ENCODE assay signal across 19 cellular contexts in the genomic region with DNA sequence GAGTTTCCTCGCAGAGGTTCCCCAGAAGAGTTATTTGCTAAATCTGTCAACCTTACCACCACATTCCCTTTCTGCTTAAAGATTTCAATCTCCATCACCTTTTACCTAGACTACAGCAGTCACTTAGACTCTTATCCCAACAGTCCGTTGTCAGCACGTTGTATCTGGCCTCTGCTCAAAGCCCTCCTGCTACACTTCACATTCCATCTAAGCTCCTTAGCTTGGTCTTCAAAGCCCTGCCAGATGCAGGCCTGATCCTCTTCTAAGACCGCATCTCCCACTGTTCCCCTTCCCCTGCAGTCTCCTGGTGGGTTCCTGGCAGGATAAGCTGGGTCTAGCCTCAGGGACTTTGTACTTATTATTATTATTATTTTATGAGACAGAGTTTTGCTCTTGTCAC. TPM values are rescaled to one million over a fixed set of nuclear protein-coding genes. Genes with fewer than 3 reads are reported as not detected.
A peak's percentile ranks its signal among the peaks of the same experiment; 100 is the strongest.
DNase-seq lines count a peak whose midpoint lies in the region; ATAC-seq, FAIRE-seq and TF ChIP-seq lines count a peak whose summit lies in the region.
"Had no signal": no experiment of that assay in that cellular context is flagged by ENCODE, and none has a peak within 500 bp of the region (broad histone marks: within the 10 kb centered on the region; RNA-seq: fewer than 3 reads in every experiment).

No MANE protein-coding gene starts in this region.

- H3K36me3 ChIP-seq in HepG2 (replicated peaks in 1 of 2; ENCODE audit: control insufficient read depth in 1 of 2, insufficient read depth in 2 of 2, low read length in 2 of 2), result no peaks in the 10 kb centered on the region
- H3K36me3 ChIP-seq in right lobe of liver, result no peaks in the 10 kb centered on the region
- no peaks in the 10 kb centered on the region for H3K36me3 ChIP-seq in lower lobe of right lung
- H3K36me3 ChIP-seq in upper lobe of right lung, result no peaks in the 10 kb centered on the region
- H3K36me3 ChIP-seq in pancreas, result no peaks in the 10 kb centered on the region

- H2AFZ ChIP-seq in HepG2 (ENCODE audit: low read length), result peak overlapping the region; percentile 29

- H3K79me2 ChIP-seq in HepG2 (ENCODE audit: insufficient read depth, low read length), result no peaks in the 10 kb centered on the region

- H3K27ac ChIP-seq in HepG2 (ENCODE audit: extremely low read length, insufficient read depth, low read length) (no peak overlapping the region), right lobe of liver (no peak overlapping the region), lower lobe of right lung (no peak overlapping the region), upper lobe of right lung (no peak overlapping the region), pancreas (no peak overlapping the region)

- no peaks in the 10 kb centered on the region for H3K27me3 Mint-ChIP-seq in activated T-helper 17 cell treated with anti-CD3 and anti-CD28 coated beads, Interleukin-2, amount 50 U/mL, for 72 hours
- no peaks in the 10 kb centered on the region for H3K27me3 Mint-ChIP-seq in effector memory CD8-positive, alpha-beta T cell
- H3K27me3 Mint-ChIP-seq: CD4-positive, alpha-beta T cell had no signal

- DNase-seq in HepG2 (ENCODE audit: low spot score), result no peak
- DNase-seq in right lobe of liver, result no peak
- DNase-seq in lower lobe of right lung, result no peak
- DNase-seq in upper lobe of right lung, result no peak
- DNase-seq in pancreas, result no peak
- DNase-seq in effector memory CD8-positive, alpha-beta T cell, result no peak
- DNase-seq: 8988T; AML-193; C1 segment of cervical spinal cord; Calu3; CD4-positive, alpha-beta T cell; DMS79; IMR-90 had no signal

- H3K4me3 ChIP-seq in HepG2 (replicated peaks in 1 of 3; ENCODE audit: insufficient read depth in 1 of 3, low read depth in 2 of 3, low read length in 3 of 3), result no peak overlapping the region
- no peak overlapping the region for H3K4me3 ChIP-seq in right lobe of liver
- H3K4me3 ChIP-seq in lower lobe of right lung, result no peak overlapping the region
- H3K4me3 ChIP-seq in upper lobe of right lung, result no peak overlapping the region
- no peak overlapping the region for H3K4me3 ChIP-seq in pancreas
- H3K4me3 ChIP-seq: GM12878 had no signal

- ATAC-seq in HepG2 (peak; percentile 38), right lobe of liver (no peak), lower lobe of right lung (peak; percentile 27 to 40), upper lobe of right lung (peak; percentile 73), GM18867 (IDR thresholded peaks at IDR 0.05; ENCODE audit: unreplicated experiment) (no peak), pancreas (no peak)
- no peak for ATAC-seq in activated T-helper 17 cell treated with anti-CD3 and anti-CD28 coated beads, Interleukin-2, amount 50 U/mL, for 72 hours (replicated peaks)
- no peak for ATAC-seq in effector memory CD8-positive, alpha-beta T cell (replicated peaks)
- ATAC-seq: GM12878, HCT116 had no signal

- WGBS in HepG2 (ENCODE audit: low lambda C conversion rate), result 24% methylated on average over 4 of the region's 4 CpGs
- 75% methylated on average over 4 of the region's 4 CpGs for WGBS in right lobe of liver (ENCODE audit: insufficient coverage, low coverage, low lambda C conversion rate, missing lambda C conversion rate)
- WGBS in pancreas, 2 donors, result 70 to 77% methylated on average over 4 of the region's 4 CpGs

- no peak overlapping the region; the same call in 1 of the 2 replicates for H3K4me2 ChIP-seq in HepG2 (ENCODE audit: low read depth, low read length)

- H3K27me3 ChIP-seq in HepG2 (ENCODE audit: control insufficient read depth in 1 of 2, insufficient read depth in 2 of 2, low read length in 2 of 2), result no peaks in the 10 kb centered on the region
- no peaks in the 10 kb centered on the region for H3K27me3 ChIP-seq in right lobe of liver
- H3K27me3 ChIP-seq in lower lobe of right lung (ENCODE audit: low read depth), result no peaks in the 10 kb centered on the region
- no peaks in the 10 kb centered on the region for H3K27me3 ChIP-seq in upper lobe of right lung
- no peaks in the 10 kb centered on the region for H3K27me3 ChIP-seq in pancreas

- POLR2A ChIA-PET in HepG2 (lab: Yijun Ruan, JAX), result interaction anchor here (0.6 to 2.3 kb wide), 2 partner anchors 59 to 235 kb away, joined by 4 to 5 read pairs; a partner anchor contains a TSS

- H3K36me3 Mint-ChIP-seq in activated T-helper 17 cell treated with anti-CD3 and anti-CD28 coated beads, Interleukin-2, amount 50 U/mL, for 72 hours (ENCODE audit: low read depth), result no peaks in the 10 kb centered on the region
- no peaks in the 10 kb centered on the region for H3K36me3 Mint-ChIP-seq in effector memory CD8-positive, alpha-beta T cell (ENCODE audit: insufficient read depth)

- in situ Hi-C loops in HepG2 (cut with HindIII; ENCODE audit: extremely low pct_ligation_motif_present, low pct_unique_long_range_greater_than_20kb), result no loop called here

- TF ChIP-seq RAD21 in HepG2 (CRISPR knock-in tag; IDR thresholded peaks at IDR 0.05), result no peak

- no peaks in the 10 kb centered on the region for H3K9me3 ChIP-seq in HepG2 (ENCODE audit: low read length)
- H3K9me3 ChIP-seq in right lobe of liver, result no peaks in the 10 kb centered on the region
- no peaks in the 10 kb centered on the region for H3K9me3 ChIP-seq in lower lobe of right lung
- H3K9me3 ChIP-seq in upper lobe of right lung, result no peaks in the 10 kb centered on the region
- H3K9me3 ChIP-seq in pancreas, result no peaks in the 10 kb centered on the region

- intact Hi-C loops in HepG2 (cut with micrococcal nuclease; ENCODE audit: unreplicated experiment) (no loop called here), right lobe of liver (cut with DNase I) (no loop called here), lower lobe of right lung (cut with DNase I) (no loop called here), upper lobe of right lung (cut with DNase I) (no loop called here), pancreas (cut with DNase I) (no loop called here)

- H4K20me1 ChIP-seq in HepG2 (ENCODE audit: insufficient read depth, low read length), result no peaks in the 10 kb centered on the region

- peaks cover 8% of the 10 kb centered on the region for H3K4me1 Mint-ChIP-seq in activated T-helper 17 cell treated with anti-CD3 and anti-CD28 coated beads, Interleukin-2, amount 50 U/mL, for 72 hours
- peaks cover 2 to 4% of the 10 kb centered on the region in 2 donors for H3K4me1 Mint-ChIP-seq in effector memory CD8-positive, alpha-beta T cell (ENCODE audit: low read depth in 2 of 2)

- FAIRE-seq in HepG2 (lab: Jason Lieb, UNC) (no peak), pancreas (lab: Jason Lieb, UNC) (no peak)
- FAIRE-seq: GM12878, GM18507, H54 had no signal

- CTCF ChIA-PET in HepG2 (lab: Yijun Ruan, JAX; ENCODE audit: low intra/inter-chr PET ratio, low total read pairs), result no interaction called here

- no peak for TF ChIP-seq EP300 in HepG2 (IDR thresholded peaks at IDR 0.05; ENCODE audit: low read depth in 2 of 2, low read length in 2 of 2)
- TF ChIP-seq EP300 in HepG2 (CRISPR knock-in tag; IDR thresholded peaks at IDR 0.05; ENCODE audit: borderline replicate concordance), result no peak

- TF ChIP-seq POLR2A in HepG2 (IDR thresholded peaks at IDR 0.05; ENCODE audit: insufficient read depth in 1 of 2, low read depth in 2 of 2, low read length in 2 of 2) (no peak), right lobe of liver (IDR thresholded peaks at IDR 0.05) (no peak)

- no peaks in the 10 kb centered on the region for H3K9me3 Mint-ChIP-seq in activated T-helper 17 cell treated with anti-CD3 and anti-CD28 coated beads, Interleukin-2, amount 50 U/mL, for 72 hours
- H3K9me3 Mint-ChIP-seq in effector memory CD8-positive, alpha-beta T cell, result no peaks in the 10 kb centered on the region
- H3K9me3 Mint-ChIP-seq: CD4-positive, alpha-beta T cell had no signal

- TF ChIP-seq CTCF in HepG2 (CRISPR knock-in tag; IDR thresholded peaks at IDR 0.05) (no peak), right lobe of liver (IDR thresholded peaks at IDR 0.05) (no peak), lower lobe of right lung (IDR thresholded peaks at IDR 0.05) (no peak), upper lobe of right lung (IDR thresholded peaks at IDR 0.05) (no peak), pancreas (IDR thresholded peaks at IDR 0.05) (no peak)

- no peak overlapping the region for H3K9ac ChIP-seq in HepG2 (ENCODE audit: insufficient read depth, low read depth, low read length)

- H3K27ac Mint-ChIP-seq in activated T-helper 17 cell treated with anti-CD3 and anti-CD28 coated beads, Interleukin-2, amount 50 U/mL, for 72 hours, result peak overlapping the region; percentile 2
- no peak overlapping the region for H3K27ac Mint-ChIP-seq in effector memory CD8-positive, alpha-beta T cell
- H3K27ac Mint-ChIP-seq: CD4-positive, alpha-beta T cell had no signal

- no TSS peak for BruUV-seq in HepG2 (replicated peaks; lab: Mats Ljungman, UMichigan)

- no peak overlapping the region for H3K4me3 Mint-ChIP-seq in activated T-helper 17 cell treated with anti-CD3 and anti-CD28 coated beads, Interleukin-2, amount 50 U/mL, for 72 hours
- H3K4me3 Mint-ChIP-seq in effector memory CD8-positive, alpha-beta T cell, result no peak overlapping the region
- H3K4me3 Mint-ChIP-seq: CD4-positive, alpha-beta T cell had no signal

- H3K4me1 ChIP-seq in HepG2 (ENCODE audit: insufficient read depth, low read length) (peaks cover 42% of the 10 kb centered on the region), right lobe of liver (no peaks in the 10 kb centered on the region), lower lobe of right lung (peaks cover 2% of the 10 kb centered on the region), upper lobe of right lung (peaks cover 2% of the 10 kb centered on the region), pancreas (no peaks in the 10 kb centered on the region)

RNA-seq across cellular contexts. Expression of a gene that starts 10.3 kb away (rescaled TPM):
- total RNA-seq in HepG2 (2016; rRNA removed; fragmentation: Illumina TruSeq; extraction: Trizol) (9.0 and 27.8 TPM in 2 replicates), right lobe of liver (10 to 100 TPM; 12.1 to 31.3 (median 22.6) TPM), lower lobe of right lung (73.8 TPM), upper lobe of right lung (66.6 TPM), pancreas (10 to 100 TPM; 21.3 to 39.6 (median 27.4) TPM)
- 13.8 and 14.2 TPM in 2 replicates for total RNA-seq in HepG2 (2016; cell fraction: cytosol; rRNA removed; fragmentation: Illumina TruSeq; extraction: Trizol; ENCODE audit: low read depth)
- 9.7 and 19.4 TPM in 2 replicates for total RNA-seq in HepG2 (2016; cell fraction: insoluble cytoplasmic fraction; rRNA removed; fragmentation: Illumina TruSeq; extraction: Trizol)
- 6.2 and 6.3 TPM in 2 replicates for total RNA-seq in HepG2 (2016; cell fraction: membrane; rRNA removed; fragmentation: Illumina TruSeq; extraction: Trizol)
- 19.4 and 23.7 TPM in 2 replicates for total RNA-seq in HepG2 (2016; cell fraction: nucleus; rRNA removed; fragmentation: Illumina TruSeq; extraction: Trizol)
- polyA plus RNA-seq in HepG2 (2011; rRNA removed) (4.9 TPM in 2 replicates), pancreas (10 to 100 TPM in 1 of 2 donors, 1 to 10 TPM in 1; 7.5 to 34.0 TPM)
- 0.72 and 0.78 TPM in 2 replicates for polyA plus RNA-seq in HepG2 (2011; cell fraction: cytosol; rRNA removed)
- 29.7 and 43.5 TPM in 2 replicates for polyA plus RNA-seq in HepG2 (2011; cell fraction: nucleus; rRNA removed)
- polyA plus RNA-seq in HepG2 (2012), result 14.4 and 16.2 TPM in 2 replicates
- 0.08 and 0.18 TPM in 2 replicates for polyA plus RNA-seq in HepG2 (2016; cell fraction: cytosol; fragmentation: Illumina TruSeq; extraction: Trizol; ENCODE audit: low read depth)
- 4.1 and 8.0 TPM in 2 replicates for polyA plus RNA-seq in HepG2 (2016; cell fraction: insoluble cytoplasmic fraction; fragmentation: Illumina TruSeq; extraction: Trizol; ENCODE audit: low read depth)
- polyA plus RNA-seq in HepG2 (2016; cell fraction: membrane; fragmentation: Illumina TruSeq; extraction: Trizol; ENCODE audit: low read depth), result 0.25 and 0.49 TPM in 2 replicates
- 43.3 and 55.9 TPM in 2 replicates for polyA plus RNA-seq in HepG2 (2016; cell fraction: nucleus; fragmentation: Illumina TruSeq; extraction: Trizol; ENCODE audit: insufficient read depth, low read depth)
- polyA minus RNA-seq in HepG2 (2011; rRNA and poly(A)+ RNA removed; ENCODE audit: low replicate concordance), result 32.0 and 40.1 TPM in 2 replicates
- 12.0 and 13.6 TPM in 2 replicates for polyA minus RNA-seq in HepG2 (2011; cell fraction: cytosol; rRNA and poly(A)+ RNA removed)
- 24.1 and 38.5 TPM in 2 replicates for polyA minus RNA-seq in HepG2 (2011; cell fraction: nucleus; rRNA and poly(A)+ RNA removed)
- total RNA-seq in activated T-helper 17 cell treated with anti-CD3 and anti-CD28 coated beads, Interleukin-2, amount 50 U/mL, for 72 hours, result 10 to 100 TPM; 63.6 to 86.7 TPM

RNA-seq across cellular contexts. Expression of a gene that starts 30.5 kb away (rescaled TPM):
- total RNA-seq in HepG2 (2016; rRNA removed; fragmentation: Illumina TruSeq; extraction: Trizol), result 10.1 and 16.2 TPM in 2 replicates
- total RNA-seq in HepG2 (2016; cell fraction: cytosol; rRNA removed; fragmentation: Illumina TruSeq; extraction: Trizol; ENCODE audit: low read depth), result 22.4 and 23.4 TPM in 2 replicates
- total RNA-seq in HepG2 (2016; cell fraction: insoluble cytoplasmic fraction; rRNA removed; fragmentation: Illumina TruSeq; extraction: Trizol), result 7.9 and 15.3 TPM in 2 replicates
- total RNA-seq in HepG2 (2016; cell fraction: membrane; rRNA removed; fragmentation: Illumina TruSeq; extraction: Trizol), result 18.4 and 19.8 TPM in 2 replicates
- 21.9 and 27.5 TPM in 2 replicates for total RNA-seq in HepG2 (2016; cell fraction: nucleus; rRNA removed; fragmentation: Illumina TruSeq; extraction: Trizol)
- polyA plus RNA-seq in HepG2 (2011; rRNA removed), result 13.7 and 14.8 TPM in 2 replicates
- 3.3 and 5.2 TPM in 2 replicates for polyA plus RNA-seq in HepG2 (2011; cell fraction: cytosol; rRNA removed)
- 105 and 114 TPM in 2 replicates for polyA plus RNA-seq in HepG2 (2011; cell fraction: nucleus; rRNA removed)
- 26.9 and 27.9 TPM in 2 replicates for polyA plus RNA-seq in HepG2 (2012)
- 3.9 TPM in 2 replicates for polyA plus RNA-seq in HepG2 (2016; cell fraction: cytosol; fragmentation: Illumina TruSeq; extraction: Trizol; ENCODE audit: low read depth)
- 20.3 and 27.9 TPM in 2 replicates for polyA plus RNA-seq in HepG2 (2016; cell fraction: insoluble cytoplasmic fraction; fragmentation: Illumina TruSeq; extraction: Trizol; ENCODE audit: low read depth)
- polyA plus RNA-seq in HepG2 (2016; cell fraction: membrane; fragmentation: Illumina TruSeq; extraction: Trizol; ENCODE audit: low read depth), result 7.5 and 9.2 TPM in 2 replicates
- 74.8 and 79.3 TPM in 2 replicates for polyA plus RNA-seq in HepG2 (2016; cell fraction: nucleus; fragmentation: Illumina TruSeq; extraction: Trizol; ENCODE audit: insufficient read depth, low read depth)
- polyA minus RNA-seq in HepG2 (2011; rRNA and poly(A)+ RNA removed; ENCODE audit: low replicate concordance), result 18.8 and 22.6 TPM in 2 replicates
- 8.0 and 10.7 TPM in 2 replicates for polyA minus RNA-seq in HepG2 (2011; cell fraction: cytosol; rRNA and poly(A)+ RNA removed)
- polyA minus RNA-seq in HepG2 (2011; cell fraction: nucleus; rRNA and poly(A)+ RNA removed), result 80.9 and 81.4 TPM in 2 replicates
- total RNA-seq in right lobe of liver, result 10 to 100 TPM; 13.0 to 26.2 (median 20.9) TPM
- total RNA-seq in activated T-helper 17 cell treated with anti-CD3 and anti-CD28 coated beads, Interleukin-2, amount 50 U/mL, for 72 hours, result 100 to 1,000 TPM in 1 of 2 donors, 10 to 100 TPM in 1; 92.6 to 140 TPM
- total RNA-seq in lower lobe of right lung, result 68.6 TPM
- 65.0 TPM for total RNA-seq in upper lobe of right lung
- 10 to 100 TPM; 16.1 to 40.4 (median 21.9) TPM for total RNA-seq in pancreas
- 10 to 100 TPM; 47.0 to 60.0 TPM for polyA plus RNA-seq in pancreas

RNA-seq across cellular contexts. Expression of a gene that starts 37.9 kb away (rescaled TPM):
- 9.1 and 11.0 TPM in 2 replicates for total RNA-seq in HepG2 (2016; rRNA removed; fragmentation: Illumina TruSeq; extraction: Trizol)
- total RNA-seq in HepG2 (2016; cell fraction: cytosol; rRNA removed; fragmentation: Illumina TruSeq; extraction: Trizol; ENCODE audit: low read depth), result 8.4 TPM in 2 replicates
- total RNA-seq in HepG2 (2016; cell fraction: insoluble cytoplasmic fraction; rRNA removed; fragmentation: Illumina TruSeq; extraction: Trizol), result 6.9 and 9.6 TPM in 2 replicates
- total RNA-seq in HepG2 (2016; cell fraction: membrane; rRNA removed; fragmentation: Illumina TruSeq; extraction: Trizol), result 15.8 and 18.7 TPM in 2 replicates
- 17.7 and 22.5 TPM in 2 replicates for total RNA-seq in HepG2 (2016; cell fraction: nucleus; rRNA removed; fragmentation: Illumina TruSeq; extraction: Trizol)
- polyA plus RNA-seq in HepG2 (2011; rRNA removed), result 8.4 and 9.2 TPM in 2 replicates
- 3.3 and 4.5 TPM in 2 replicates for polyA plus RNA-seq in HepG2 (2011; cell fraction: cytosol; rRNA removed)
- 64.8 and 74.5 TPM in 2 replicates for polyA plus RNA-seq in HepG2 (2011; cell fraction: nucleus; rRNA removed)
- 16.5 and 32.3 TPM in 2 replicates for polyA plus RNA-seq in HepG2 (2012)
- polyA plus RNA-seq in HepG2 (2016; cell fraction: cytosol; fragmentation: Illumina TruSeq; extraction: Trizol; ENCODE audit: low read depth), result 27.2 and 27.7 TPM in 2 replicates
- 18.2 and 24.7 TPM in 2 replicates for polyA plus RNA-seq in HepG2 (2016; cell fraction: insoluble cytoplasmic fraction; fragmentation: Illumina TruSeq; extraction: Trizol; ENCODE audit: low read depth)
- polyA plus RNA-seq in HepG2 (2016; cell fraction: membrane; fragmentation: Illumina TruSeq; extraction: Trizol; ENCODE audit: low read depth), result 38.9 and 40.6 TPM in 2 replicates
- 77.8 and 81.5 TPM in 2 replicates for polyA plus RNA-seq in HepG2 (2016; cell fraction: nucleus; fragmentation: Illumina TruSeq; extraction: Trizol; ENCODE audit: insufficient read depth, low read depth)
- 5.4 and 5.5 TPM in 2 replicates for polyA minus RNA-seq in HepG2 (2011; rRNA and poly(A)+ RNA removed; ENCODE audit: low replicate concordance)
- 7.9 and 8.3 TPM in 2 replicates for polyA minus RNA-seq in HepG2 (2011; cell fraction: cytosol; rRNA and poly(A)+ RNA removed)
- 8.9 and 10.8 TPM in 2 replicates for polyA minus RNA-seq in HepG2 (2011; cell fraction: nucleus; rRNA and poly(A)+ RNA removed)
- 10 to 100 TPM; 12.8 to 23.0 (median 17.6) TPM for total RNA-seq in right lobe of liver
- 10 to 100 TPM; 76.6 to 97.5 TPM for total RNA-seq in activated T-helper 17 cell treated with anti-CD3 and anti-CD28 coated beads, Interleukin-2, amount 50 U/mL, for 72 hours
- 46.3 TPM for total RNA-seq in lower lobe of right lung
- 48.2 TPM for total RNA-seq in upper lobe of right lung
- 10 to 100 TPM; 23.5 to 44.8 (median 26.8) TPM for total RNA-seq in pancreas
- polyA plus RNA-seq in pancreas, result 100 to 1,000 TPM; 120 to 164 TPM

RNA-seq across cellular contexts. Expression of a gene that starts 59.5 kb away (rescaled TPM):
- 33.9 and 37.4 TPM in 2 replicates for total RNA-seq in HepG2 (2016; rRNA removed; fragmentation: Illumina TruSeq; extraction: Trizol)
- 13.4 TPM in 2 replicates for total RNA-seq in HepG2 (2016; cell fraction: cytosol; rRNA removed; fragmentation: Illumina TruSeq; extraction: Trizol; ENCODE audit: low read depth)
- 32.9 and 41.4 TPM in 2 replicates for total RNA-seq in HepG2 (2016; cell fraction: insoluble cytoplasmic fraction; rRNA removed; fragmentation: Illumina TruSeq; extraction: Trizol)
- total RNA-seq in HepG2 (2016; cell fraction: membrane; rRNA removed; fragmentation: Illumina TruSeq; extraction: Trizol), result 23.7 and 24.3 TPM in 2 replicates
- total RNA-seq in HepG2 (2016; cell fraction: nucleus; rRNA removed; fragmentation: Illumina TruSeq; extraction: Trizol), result 39.5 and 43.1 TPM in 2 replicates
- 39.8 and 42.1 TPM in 2 replicates for polyA plus RNA-seq in HepG2 (2011; rRNA removed)
- polyA plus RNA-seq in HepG2 (2011; cell fraction: cytosol; rRNA removed), result 22.7 and 30.8 TPM in 2 replicates
- polyA plus RNA-seq in HepG2 (2011; cell fraction: nucleus; rRNA removed), result 140 and 166 TPM in 2 replicates
- polyA plus RNA-seq in HepG2 (2012), result 21.4 and 22.8 TPM in 2 replicates
- polyA plus RNA-seq in HepG2 (2016; cell fraction: cytosol; fragmentation: Illumina TruSeq; extraction: Trizol; ENCODE audit: low read depth), result 15.4 and 16.5 TPM in 2 replicates
- polyA plus RNA-seq in HepG2 (2016; cell fraction: insoluble cytoplasmic fraction; fragmentation: Illumina TruSeq; extraction: Trizol; ENCODE audit: low read depth), result 38.9 and 41.5 TPM in 2 replicates
- polyA plus RNA-seq in HepG2 (2016; cell fraction: membrane; fragmentation: Illumina TruSeq; extraction: Trizol; ENCODE audit: low read depth), result 21.3 and 23.8 TPM in 2 replicates
- polyA plus RNA-seq in HepG2 (2016; cell fraction: nucleus; fragmentation: Illumina TruSeq; extraction: Trizol; ENCODE audit: insufficient read depth, low read depth), result 142 and 147 TPM in 2 replicates
- polyA minus RNA-seq in HepG2 (2011; rRNA and poly(A)+ RNA removed; ENCODE audit: low replicate concordance), result 53.8 and 68.9 TPM in 2 replicates
- polyA minus RNA-seq in HepG2 (2011; cell fraction: cytosol; rRNA and poly(A)+ RNA removed), result 9.0 and 12.9 TPM in 2 replicates
- 38.1 and 40.3 TPM in 2 replicates for polyA minus RNA-seq in HepG2 (2011; cell fraction: nucleus; rRNA and poly(A)+ RNA removed)
- total RNA-seq in right lobe of liver, result 10 to 100 TPM; 17.1 to 22.1 (median 18.4) TPM
- total RNA-seq in activated T-helper 17 cell treated with anti-CD3 and anti-CD28 coated beads, Interleukin-2, amount 50 U/mL, for 72 hours, result 10 to 100 TPM; 30.0 to 43.3 TPM
- 25.5 TPM for total RNA-seq in lower lobe of right lung
- total RNA-seq in upper lobe of right lung, result 26.0 TPM
- total RNA-seq in pancreas, result 10 to 100 TPM in 3 of 6 donors, 1 to 10 TPM in 3; 7.9 to 15.7 (median 9.5) TPM
- 10 to 100 TPM; 42.1 to 42.3 TPM for polyA plus RNA-seq in pancreas

Comparison
In these comparisons a context has a peak if more than half of its experiments do, and no peak if none do; other contexts are left out.
1. ATAC-seq: peak in HepG2 (single experiment), lower lobe of right lung (2 of 2) and upper lobe of right lung (single experiment); none in right lobe of liver (0 of 4), activated T-helper 17 cell treated with anti-CD3 and anti-CD28 coated beads, Interleukin-2, amount 50 U/mL, for 72 hours (single experiment), GM18867 (single experiment), pancreas (0 of 4) and effector memory CD8-positive, alpha-beta T cell (single experiment).